20 cellular contexts compared by ENCODE assay signal in genomic region chr7:155861480-155861868, GRCh38. TPM values are rescaled to one million over a fixed set of nuclear protein-coding genes. Genes with fewer than 3 reads are reported as not detected.
DNase-seq lines count a peak whose midpoint lies in the region; ATAC-seq, FAIRE-seq and TF ChIP-seq lines count a peak whose summit lies in the region.
"Had no signal": no experiment of that assay in that cellular context is flagged by ENCODE, and none has a peak within 500 bp of the region (broad histone marks: within the 10 kb centered on the region; RNA-seq: fewer than 3 reads in every experiment).

No MANE protein-coding gene starts in this region.

- no peak for TF ChIP-seq POLR2A in adrenal gland (IDR thresholded peaks at IDR 0.05)
- TF ChIP-seq POLR2A in stomach (IDR thresholded peaks at IDR 0.05), result no peak

- FAIRE-seq in kidney (lab: Jason Lieb, UNC) (no peak), RCC 7860 (lab: Jason Lieb, UNC) (no peak)

- DNase-seq in PC-9 (peak in 1 of 2 experiments; percentile 53), adrenal gland (peak in 5 of 7 donors; percentile 73 to 89 (median 84)), left colon (no peak), stomach (peak; percentile 25), NCI-H774 (lab: John Stamatoyannopoulos, UW) (no peak), DMS53 (lab: John Stamatoyannopoulos, UW) (no peak), kidney (no peak), RCC 7860 (ENCODE audit: low spot score) (no peak)
- DNase-seq: activated CD4-positive, alpha-beta T cell treated with anti-CD3 and anti-CD28 coated beads for 48 hours; activated T-cell treated with anti-CD3 and anti-CD28 coated beads, Interleukin-2, amount 50 U/mL, for 24 hours; AML-193; esophagus squamous epithelium; NCI-H510A treated with DMSO at 0.1 percent for 48 hours; SK-N-SH; stimulated activated CD4-positive, alpha-beta T cell treated with anti-CD3 and anti-CD28 coated beads, Interleukin-4, amount 100 ng/mL, for 4 hours; stimulated activated CD8-positive, alpha-beta memory T cell treated with anti-CD3 and anti-CD28 coated beads, Interleukin-4, amount 100 ng/mL, for 48 hours had no signal

- peak; percentile 28 for ATAC-seq in left colon
- ATAC-seq: activated naive CD4-positive, alpha-beta T cell treated with anti-CD3 and anti-CD28 coated beads, Interleukin-2, amount 50 U/mL, for 72 hours had no signal

- H3K9me3 ChIP-seq in PC-9 (ENCODE audit: insufficient read depth, low read depth) (no peaks in the 10 kb centered on the region), adrenal gland (replicated peaks in 1 of 3) (no peaks in the 10 kb centered on the region), stomach (no peaks in the 10 kb centered on the region), kidney (ENCODE audit: control insufficient read depth in 1 of 2, low read length in 2 of 2) (no peaks in the 10 kb centered on the region)
- H3K9me3 ChIP-seq: esophagus squamous epithelium, neutrophil, SK-N-SH had no signal

- intact Hi-C loops in PC-9 (cut with micrococcal nuclease; ENCODE audit: unreplicated experiment) (loop anchor here (1.0 kb wide), 1 partner anchor 90 kb away; no protein-coding TSS in a partner anchor), adrenal gland (cut with DNase I) (no loop called here), left colon (cut with DNase I, micrococcal nuclease) (no loop called here), stomach (cut with DNase I; ENCODE audit: low total_unique reads) (no loop called here), kidney (cut with DNase I) (no loop called here)

- H3K4me3 ChIP-seq in PC-9, result peak overlapping the region; percentile 4; the same call in 1 of the 2 replicates
- H3K4me3 ChIP-seq in adrenal gland, result no peak overlapping the region
- H3K4me3 ChIP-seq in stomach, result no peak overlapping the region
- H3K4me3 ChIP-seq in kidney (ENCODE audit: low read length in 2 of 2), result no peak overlapping the region
- H3K4me3 ChIP-seq: esophagus squamous epithelium, skin epidermis had no signal

- no peak overlapping the region for H3K9ac ChIP-seq in kidney (ENCODE audit: low read length in 2 of 2)
- H3K9ac ChIP-seq: SK-N-SH had no signal

- 19 to 47% (median 27%) methylated on average over 11 of the region's 11 CpGs for WGBS in adrenal gland, 4 donors
- 34 to 51% (median 46%) methylated on average over 11 of the region's 11 CpGs for WGBS in stomach, 5 donors

- H3F3A ChIP-seq in PC-9 (ENCODE audit: insufficient read depth, low read depth), result peaks cover 36% of the 10 kb centered on the region

- CTCF ChIA-PET in PC-9 (lab: Charles Lee), result no interaction called here

- H3K79me2 ChIP-seq in PC-9 (ENCODE audit: low read depth), result no peaks in the 10 kb centered on the region

- no peak for TF ChIP-seq CTCF in PC-9 (conservative IDR thresholded peaks at IDR 0.05)
- no peak for TF ChIP-seq CTCF in adrenal gland (IDR thresholded peaks at IDR 0.05)
- no peak for TF ChIP-seq CTCF in stomach (IDR thresholded peaks at IDR 0.05)
- TF ChIP-seq CTCF in kidney (IDR thresholded peaks at IDR 0.05; ENCODE audit: borderline replicate concordance, extremely low read depth, insufficient read depth), result no peak

- POLR2A ChIA-PET in PC-9 (lab: Charles Lee; ENCODE audit: unreplicated experiment), result no interaction called here

- no peaks in the 10 kb centered on the region for H3K36me3 ChIP-seq in PC-9 (ENCODE audit: low read depth)
- H3K36me3 ChIP-seq in adrenal gland (replicated peaks in 1 of 2), result no peaks in the 10 kb centered on the region
- no peaks in the 10 kb centered on the region for H3K36me3 ChIP-seq in stomach
- H3K36me3 ChIP-seq in kidney (ENCODE audit: control insufficient read depth in 1 of 2, insufficient read depth in 2 of 2, low read length in 2 of 2), result no peaks in the 10 kb centered on the region
- H3K36me3 ChIP-seq: esophagus squamous epithelium, neutrophil had no signal

- H2AFZ ChIP-seq in PC-9, result no peak overlapping the region

- no TSS peak for BruUV-seq in PC-9 (replicated peaks; lab: Mats Ljungman, UMichigan)

- no peak for TF ChIP-seq EP300 in stomach (IDR thresholded peaks at IDR 0.05)

- peak overlapping the region; percentile 65 for H3K27ac ChIP-seq in PC-9
- peak overlapping the region; percentile 61 to 97 (median 83) for H3K27ac ChIP-seq in adrenal gland
- H3K27ac ChIP-seq in stomach, result peak overlapping the region; percentile 34 to 64 (median 42)
- H3K27ac ChIP-seq in kidney (ENCODE audit: low read depth in 2 of 2, low read length in 2 of 2), result no peak overlapping the region
- H3K27ac ChIP-seq: esophagus squamous epithelium, neutrophil, skin epidermis had no signal

- no peaks in the 10 kb centered on the region for H4K20me1 ChIP-seq in PC-9 (ENCODE audit: insufficient read depth)

- peak overlapping the region; percentile 70 for H3K4me2 ChIP-seq in PC-9
- H3K4me2 ChIP-seq: SK-N-SH had no signal

- H3K4me1 ChIP-seq in PC-9 (replicated peaks; ENCODE audit: insufficient read depth) (peaks cover 48% of the 10 kb centered on the region), adrenal gland (replicated peaks in 1 of 2) (peaks cover 7 to 22% of the 10 kb centered on the region in 2 donors), stomach (peaks cover 14 to 36% (median 30%) of the 10 kb centered on the region in 4 donors), kidney (ENCODE audit: control insufficient read depth in 1 of 2, insufficient read depth in 1 of 2, low read depth in 1 of 2, low read length in 2 of 2) (peaks cover 0 to 3% of the 10 kb centered on the region in 2 donors)

- no peaks in the 10 kb centered on the region for H3K9me2 ChIP-seq in PC-9 (ENCODE audit: insufficient read depth)
- H3K9me2 ChIP-seq: SK-N-SH had no signal

- H3K27me3 ChIP-seq in PC-9 (ENCODE audit: insufficient read depth, low read depth) (0 out of 2 replicates have a peak, but pooled peaks cover 7% of the 10 kb centered on the region), adrenal gland (no peaks in the 10 kb centered on the region), stomach (peaks cover 0 to 43% (median 0%) of the 10 kb centered on the region in 3 donors)

RNA-seq across cellular contexts. Expression of gene SHH, which starts 49.2 kb away (rescaled TPM):
- total RNA-seq in PC-9 (2021) (not detected in 2 replicates), adrenal gland (10 to 100 TPM in 5 of 8 donors, 1 to 10 TPM in 3; 3.3 to 38.0 (median 15.2) TPM), left colon (1 to 10 TPM; 3.4 to 9.4 TPM), stomach (10 to 100 TPM in 1 of 5 donors, 1 to 10 TPM in 1, under 1 TPM in 3; 0.29 to 11.0 (median 0.89) TPM), kidney (15.2 TPM)
- polyA plus RNA-seq in adrenal gland (10 to 100 TPM in 1 of 3 donors, 1 to 10 TPM in 2; 3.0 to 13.7 (median 7.0) TPM), stomach (1 to 10 TPM; 1.9 to 3.5 (median 2.3) TPM), kidney (ENCODE audit: insufficient read depth, low read depth, low replicate concordance) (2.0 TPM)
- total RNA-seq: activated naive CD4-positive, alpha-beta T cell treated with anti-CD3 and anti-CD28 coated beads, Interleukin-2, amount 50 U/mL, for 72 hours; esophagus squamous epithelium; M059J had no signal
- polyA plus RNA-seq: SK-N-SH had no signal

Comparison
In these comparisons a context has a peak if more than half of its experiments do, and no peak if none do; other contexts are left out.
1. DNase-seq: peak in adrenal gland (5 of 7) and stomach (single experiment); none in left colon (0 of 2), NCI-H774 (single experiment), DMS53 (single experiment), kidney (single experiment) and RCC 7860 (single experiment).
2. H3K27ac ChIP-seq: peak in PC-9 (single experiment), adrenal gland (5 of 5) and stomach (5 of 5); none in kidney (0 of 2).